Comparison of ENCODE assay signal across 20 cellular contexts in the genomic region with DNA sequence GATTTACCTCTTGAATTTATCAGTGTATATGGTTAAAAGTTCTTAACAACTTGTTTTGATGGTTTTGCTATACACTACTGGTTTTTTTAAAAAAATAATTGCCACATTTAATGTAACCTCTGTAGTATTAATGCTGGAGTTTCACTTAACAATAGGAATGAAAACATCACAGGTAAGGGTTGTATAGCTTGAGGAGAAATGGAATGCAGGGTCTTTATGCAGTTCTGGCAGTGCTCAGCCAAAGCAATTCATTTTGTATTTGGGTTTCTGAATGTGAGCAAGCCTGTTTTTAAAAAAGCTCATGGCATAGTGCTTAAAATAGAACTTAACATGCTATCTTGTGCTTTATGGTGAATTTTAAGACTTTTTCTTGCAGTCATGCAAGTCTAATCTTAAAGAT. TPM values are rescaled to one million over a fixed set of nuclear protein-coding genes. Genes with fewer than 3 reads are reported as not detected.
DNase-seq lines count a peak whose midpoint lies in the region; ATAC-seq and TF ChIP-seq lines count a peak whose summit lies in the region.
"Had no signal": no experiment of that assay in that cellular context is flagged by ENCODE, and none has a peak within 500 bp of the region (broad histone marks: within the 10 kb centered on the region; RNA-seq: fewer than 3 reads in every experiment).

No MANE protein-coding gene starts in this region.

- ATAC-seq in foreskin keratinocyte (no peak), GM18502 (IDR thresholded peaks at IDR 0.05; ENCODE audit: poor library complexity, unreplicated experiment) (no peak)

- H3K4me2 ChIP-seq in OCI-LY7 (ENCODE audit: low read length) (peak overlapping the region; percentile 22; the same call in 1 of the 2 replicates), parathyroid adenoma (ENCODE audit: low read length) (peak overlapping the region; percentile 28)

- H3K9me3 ChIP-seq in OCI-LY7 (ENCODE audit: low read length) (no peaks in the 10 kb centered on the region), parathyroid adenoma (ENCODE audit: control insufficient read depth, low read length) (no peaks in the 10 kb centered on the region)

- peaks cover 17% of the 10 kb centered on the region for H3K4me1 Mint-ChIP-seq in activated CD4-positive, alpha-beta T cell treated with anti-CD3 and anti-CD28 coated beads, Interleukin-2, amount 10 ng/mL, durations not matched to agents 24 days and 14 days

- no peaks in the 10 kb centered on the region for H3K9me3 Mint-ChIP-seq in activated CD4-positive, alpha-beta T cell treated with anti-CD3 and anti-CD28 coated beads, Interleukin-2, amount 10 ng/mL, durations not matched to agents 24 days and 14 days

- BruUV-seq in OCI-LY7 (replicated peaks; lab: Mats Ljungman, UMichigan), result no TSS peak

- no peak overlapping the region for H3K27ac Mint-ChIP-seq in activated CD4-positive, alpha-beta T cell treated with anti-CD3 and anti-CD28 coated beads, Interleukin-2, amount 10 ng/mL, durations not matched to agents 24 days and 14 days

- peaks cover 31% of the 10 kb centered on the region for H4K20me1 ChIP-seq in OCI-LY7 (ENCODE audit: insufficient read depth, low read length)

- peaks cover 17% of the 10 kb centered on the region for H3K36me3 Mint-ChIP-seq in activated CD4-positive, alpha-beta T cell treated with anti-CD3 and anti-CD28 coated beads, Interleukin-2, amount 10 ng/mL, durations not matched to agents 24 days and 14 days (ENCODE audit: low read depth)

- H3K27me3 ChIP-seq in foreskin keratinocyte, result no peaks in the 10 kb centered on the region
- no peaks in the 10 kb centered on the region for H3K27me3 ChIP-seq in parathyroid adenoma (ENCODE audit: control insufficient read depth, insufficient read depth, low read length)

- no peak overlapping the region for H3K27ac ChIP-seq in OCI-LY7 (ENCODE audit: low read depth, low read length, poor library complexity, severe bottlenecking)
- H3K27ac ChIP-seq in foreskin keratinocyte, result peak overlapping the region; percentile 16
- no peak overlapping the region for H3K27ac ChIP-seq in parathyroid adenoma
- H3K27ac ChIP-seq: 22Rv1 had no signal

- no peak overlapping the region for H3K4me3 Mint-ChIP-seq in activated CD4-positive, alpha-beta T cell treated with anti-CD3 and anti-CD28 coated beads, Interleukin-2, amount 10 ng/mL, durations not matched to agents 24 days and 14 days

- H3K36me3 ChIP-seq in OCI-LY7 (ENCODE audit: insufficient read depth, low read length) (peaks cover 46% of the 10 kb centered on the region), parathyroid adenoma (ENCODE audit: control insufficient read depth, insufficient read depth, low read length) (no peaks in the 10 kb centered on the region)

- H3K27me3 Mint-ChIP-seq in activated CD4-positive, alpha-beta T cell treated with anti-CD3 and anti-CD28 coated beads, Interleukin-2, amount 10 ng/mL, durations not matched to agents 24 days and 14 days, result no peaks in the 10 kb centered on the region

- POLR2A ChIA-PET in OCI-LY7 (lab: Charles Lee), result no interaction called here

- DNase-seq in activated CD4-positive, alpha-beta T cell treated with anti-CD3 and anti-CD28 coated beads, Interleukin-2, amount 10 ng/mL, durations not matched to agents 24 days and 14 days, result peak; percentile 6
- no peak for DNase-seq in activated CD4-positive, alpha-beta T cell treated with anti-CD3 and anti-CD28 coated beads for 4 hours
- no peak for DNase-seq in OCI-LY7 (ENCODE audit: low spot score)
- no peak for DNase-seq in foreskin keratinocyte
- no peak for DNase-seq in amygdala (lab: John Stamatoyannopoulos, UW)
- no peak for DNase-seq in AG08395 (ENCODE audit: low spot score)
- DNase-seq: GDM1; H7; IMR-90; Karpas-422; NCI-H1105; NCI-H1694 treated with DMSO at 0.1 percent for 48 hours; NCI-H69; NK-92 treated with Interleukin-12 subunit alpha and Interleukin-12 subunit beta, amount 100 ng/mL, for 24 hours; OCI-M1; RPMI8226; SIG-M5 had no signal

- H2AFZ ChIP-seq in OCI-LY7 (ENCODE audit: low read length) (no peak overlapping the region), parathyroid adenoma (no peak overlapping the region)

- no peak for TF ChIP-seq CTCF in OCI-LY7 (conservative IDR thresholded peaks at IDR 0.05; ENCODE audit: low read length)
- no peak for TF ChIP-seq CTCF in foreskin keratinocyte (conservative IDR thresholded peaks at IDR 0.05)
- no peak for TF ChIP-seq CTCF in parathyroid adenoma (IDR thresholded peaks at IDR 0.05)

- H3K9ac ChIP-seq in parathyroid adenoma, result no peak overlapping the region

- no peaks in the 10 kb centered on the region for H3K9me2 ChIP-seq in OCI-LY7 (ENCODE audit: insufficient read depth, low read length)

- intact Hi-C loops in activated CD4-positive, alpha-beta T cell treated with anti-CD3 and anti-CD28 coated beads, Interleukin-2, amount 10 ng/mL, durations not matched to agents 24 days and 14 days (cut with micrococcal nuclease), result no loop called here
- intact Hi-C loops in OCI-LY7 (cut with micrococcal nuclease; ENCODE audit: unreplicated experiment), result no loop called here

- no peak overlapping the region for H3K4me3 ChIP-seq in OCI-LY7 (ENCODE audit: low read depth, low read length, poor library complexity, severe bottlenecking)
- H3K4me3 ChIP-seq in parathyroid adenoma (ENCODE audit: low read depth, low read length), result no peak overlapping the region

- H3K79me2 ChIP-seq in OCI-LY7 (ENCODE audit: insufficient read depth, low read depth, low read length) (peaks cover 100% of the 10 kb centered on the region), parathyroid adenoma (peaks cover 26% of the 10 kb centered on the region)

- CTCF ChIA-PET in OCI-LY7 (lab: Charles Lee; ENCODE audit: unreplicated experiment), result no interaction called here

- H3K4me1 ChIP-seq in OCI-LY7 (ENCODE audit: insufficient read depth, low read length, poor library complexity, severe bottlenecking), result peaks cover 31% of the 10 kb centered on the region
- peaks cover 11% of the 10 kb centered on the region for H3K4me1 ChIP-seq in foreskin keratinocyte
- no peaks in the 10 kb centered on the region for H3K4me1 ChIP-seq in parathyroid adenoma

RNA-seq across cellular contexts. Expression of a gene that starts 8.8 kb away (rescaled TPM):
- 27.8 and 29.4 TPM in 2 replicates for total RNA-seq in activated CD4-positive, alpha-beta T cell treated with anti-CD3 and anti-CD28 coated beads, Interleukin-2, amount 10 ng/mL, durations not matched to agents 24 days and 14 days
- 36.2 and 44.1 TPM in 2 replicates for total RNA-seq in OCI-LY7 (2014; rRNA removed; shearing (Covaris generic))
- 59.0 and 72.8 TPM in 2 replicates for total RNA-seq in OCI-LY7 (2022)
- total RNA-seq in foreskin keratinocyte, result 19.4 and 23.0 TPM in 2 replicates
- 8.1 and 8.5 TPM in 2 replicates for polyA plus RNA-seq in foreskin keratinocyte
